ENCODE assay signal across 8 cellular contexts in the genomic region with DNA sequence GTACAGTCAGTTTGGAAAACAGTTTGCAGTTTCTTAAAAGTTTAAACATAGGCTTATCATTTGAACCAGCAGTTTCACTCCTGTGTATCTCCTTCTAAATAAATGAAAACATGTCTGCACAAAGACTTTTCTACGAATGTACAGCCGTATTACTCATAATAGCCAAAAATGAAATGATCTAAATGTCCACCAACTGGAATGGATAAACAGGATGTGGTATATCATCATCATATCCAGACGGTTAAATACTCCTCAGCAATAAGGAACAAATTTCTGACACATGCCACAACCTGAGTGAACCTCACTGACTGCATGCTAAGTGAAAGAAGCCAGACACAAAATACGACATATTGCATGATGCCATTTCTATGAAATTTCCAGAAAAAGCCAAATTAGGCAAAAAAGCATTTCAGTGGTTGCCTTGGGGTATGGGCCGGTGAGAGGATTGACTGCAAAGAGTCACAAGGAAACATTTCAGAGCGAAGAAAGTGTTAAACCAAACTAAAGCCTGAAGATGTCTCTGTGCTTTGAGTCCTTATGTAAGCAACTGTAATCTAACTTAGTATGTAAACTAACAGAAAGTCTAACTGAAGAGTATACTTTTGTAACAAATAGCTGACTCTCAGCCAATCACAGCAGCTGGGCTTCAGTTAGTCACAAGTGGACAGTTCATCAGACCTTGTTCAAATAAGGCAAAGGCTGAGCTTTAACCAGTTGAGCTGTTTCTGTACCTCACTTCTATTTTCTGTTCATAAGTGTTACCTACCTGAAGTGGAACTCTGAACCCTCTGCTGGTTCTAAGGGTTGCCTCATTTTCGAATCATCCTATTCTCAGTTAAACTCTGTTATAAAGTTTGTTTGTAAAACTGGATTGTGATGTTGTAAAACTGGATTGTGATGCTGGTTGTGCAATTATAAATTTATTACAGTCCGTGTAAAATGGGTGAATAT.
DNase-seq lines count a peak whose midpoint lies in the region; ATAC-seq and TF ChIP-seq lines count a peak whose summit lies in the region.

No MANE protein-coding gene starts in this region.

- H3K36me3 Mint-ChIP-seq in activated CD4-positive, alpha-beta T cell treated with anti-CD3 and anti-CD28 coated beads, Interleukin-2, amount 10 ng/mL, durations not matched to agents 7 days and 5 days (ENCODE audit: low read depth) = no peaks in the 10 kb centered on the region

- H3K27me3 ChIP-seq in foreskin keratinocyte (no peaks in the 10 kb centered on the region), aorta (ENCODE audit: control insufficient read depth in 1 of 2, insufficient read depth in 2 of 2, low read length in 1 of 2) (no peaks in the 10 kb centered on the region)

- DNase-seq in NOMO-1 treated with dmso at 0.1 percent for 144 hours (lab: John Stamatoyannopoulos, UW; ENCODE audit: unreplicated experiment) (peak; percentile 29), foreskin keratinocyte (peak; percentile 96), aorta (no peak), Right ventricle myocardium inferior (ENCODE audit: missing footprints) (no peak), cardiac septum (ENCODE audit: low spot score) (no peak)
- DNase-seq in activated CD4-positive, alpha-beta T cell treated with anti-CD3 and anti-CD28 coated beads, Interleukin-2, amount 10 ng/mL, durations not matched to agents 7 days and 5 days = no peak

- H3K4me1 ChIP-seq in foreskin keratinocyte (peaks cover 65% of the 10 kb centered on the region), aorta (ENCODE audit: control insufficient read depth in 1 of 2, insufficient read depth in 2 of 2, low read length in 2 of 2) (peaks cover 0 to 2% of the 10 kb centered on the region in 2 donors)

- H3K27me3 Mint-ChIP-seq in activated CD4-positive, alpha-beta T cell treated with anti-CD3 and anti-CD28 coated beads, Interleukin-2, amount 10 ng/mL, durations not matched to agents 7 days and 5 days = peaks cover 9% of the 10 kb centered on the region

- H3K27ac ChIP-seq in foreskin keratinocyte (peak overlapping the region; percentile 87), aorta (ENCODE audit: low read depth in 1 of 2, low read length in 2 of 2) (no peak overlapping the region)

- H3K9me3 ChIP-seq in aorta (ENCODE audit: control insufficient read depth, low read length) = no peaks in the 10 kb centered on the region

- H3K36me3 ChIP-seq in aorta (ENCODE audit: control insufficient read depth in 1 of 2, insufficient read depth in 2 of 2, low read length in 1 of 2) = no peaks in the 10 kb centered on the region

- peaks cover 22% of the 10 kb centered on the region for H3K4me1 Mint-ChIP-seq in activated CD4-positive, alpha-beta T cell treated with anti-CD3 and anti-CD28 coated beads, Interleukin-2, amount 10 ng/mL, durations not matched to agents 7 days and 5 days

- peak; percentile 34 for TF ChIP-seq CTCF in foreskin keratinocyte (conservative IDR thresholded peaks at IDR 0.05)

- H3K9me3 Mint-ChIP-seq in activated CD4-positive, alpha-beta T cell treated with anti-CD3 and anti-CD28 coated beads, Interleukin-2, amount 10 ng/mL, durations not matched to agents 7 days and 5 days = no peaks in the 10 kb centered on the region

- intact Hi-C loops in aorta (cut with DNase I) = no loop called here
- intact Hi-C loops in Right ventricle myocardium inferior (cut with DNase I) = no loop called here
- intact Hi-C loops in cardiac septum (cut with DNase I) = no loop called here

- CTCF ChIA-PET in activated CD4-positive, alpha-beta T cell treated with anti-CD3 and anti-CD28 coated beads, Interleukin-2, amount 10 ng/mL, durations not matched to agents 7 days and 5 days (lab: Charles Lee) = no interaction called here

- H3K4me3 Mint-ChIP-seq in activated CD4-positive, alpha-beta T cell treated with anti-CD3 and anti-CD28 coated beads, Interleukin-2, amount 10 ng/mL, durations not matched to agents 7 days and 5 days = no peak overlapping the region

- H3K4me3 ChIP-seq in aorta (ENCODE audit: low read length in 2 of 2) = no peak overlapping the region

- 68 to 70% methylated on average over 8 of the region's 8 CpGs for WGBS in aorta, 2 donors

- ATAC-seq in GM18519 (IDR thresholded peaks at IDR 0.05; ENCODE audit: low FRiP score, unreplicated experiment) (peak; percentile 54), HG02678 (IDR thresholded peaks at IDR 0.05; ENCODE audit: unreplicated experiment) (peak; percentile 53), foreskin keratinocyte (peak; percentile 82), aorta (ENCODE audit: low FRiP score) (peak; percentile 27), Right ventricle myocardium inferior (no peak)

- H3K27ac Mint-ChIP-seq in activated CD4-positive, alpha-beta T cell treated with anti-CD3 and anti-CD28 coated beads, Interleukin-2, amount 10 ng/mL, durations not matched to agents 7 days and 5 days = no peak overlapping the region

- POLR2A ChIA-PET in activated CD4-positive, alpha-beta T cell treated with anti-CD3 and anti-CD28 coated beads, Interleukin-2, amount 10 ng/mL, durations not matched to agents 7 days and 5 days (lab: Charles Lee) = no interaction called here

Comparison
In these comparisons a context has a peak if more than half of its experiments do, and no peak if none do; other contexts are left out.
1. DNase-seq: peak in NOMO-1 treated with dmso at 0.1 percent for 144 hours (single experiment) and foreskin keratinocyte (2 of 2); none in aorta (0 of 2), Right ventricle myocardium inferior (single experiment), cardiac septum (single experiment) and activated CD4-positive, alpha-beta T cell treated with anti-CD3 and anti-CD28 coated beads, Interleukin-2, amount 10 ng/mL, durations not matched to agents 7 days and 5 days (single experiment).